ENCODE assay signal across 8 cellular contexts in genomic region chr11:82701847-82702520, GRCh38. TPM values are rescaled to one million over a fixed set of nuclear protein-coding genes. Genes with fewer than 3 reads are reported as not detected.
DNase-seq lines count a peak whose midpoint lies in the region; ATAC-seq, FAIRE-seq and TF ChIP-seq lines count a peak whose summit lies in the region.

No MANE protein-coding gene starts in this region.

- no peaks in the 10 kb centered on the region for H3K9me3 ChIP-seq in small intestine (ENCODE audit: control insufficient read depth, low read depth)

- peak; percentile 68 for DNase-seq in Ammon's horn (ENCODE audit: low spot score)
- DNase-seq in GM06990 (ENCODE audit: extremely low read depth, insufficient read length): no peak
- DNase-seq in RPMI8226: peak; percentile 61
- peak; percentile 52 for DNase-seq in fibroblast of peridontal ligament (ENCODE audit: extremely low read depth)
- DNase-seq in small intestine: peak; percentile 35

- H3K4me1 ChIP-seq in small intestine (ENCODE audit: control insufficient read depth in 2 of 2, insufficient read depth in 1 of 2, low read depth in 1 of 2, low read length in 1 of 2): no peaks in the 10 kb centered on the region

- no peaks in the 10 kb centered on the region for H3K36me3 ChIP-seq in GM06990 (ENCODE audit: control insufficient read depth, insufficient read depth, low read length)
- H3K36me3 ChIP-seq in small intestine (ENCODE audit: control insufficient read depth in 2 of 2, insufficient read depth in 2 of 2, low read length in 2 of 2): no peaks in the 10 kb centered on the region

- no peak overlapping the region for H3K27ac ChIP-seq in small intestine (ENCODE audit: low read depth in 1 of 2, low read length in 1 of 2)

- WGBS in small intestine, 3 donors: 46 to 52% (median 49%) methylated on average over 7 of the region's 7 CpGs

- peak; percentile 66 for ATAC-seq in HG03095 (IDR thresholded peaks at IDR 0.05; ENCODE audit: unreplicated experiment)
- ATAC-seq in HG03039 (IDR thresholded peaks at IDR 0.05; ENCODE audit: unreplicated experiment): no peak
- ATAC-seq in GM19397 (IDR thresholded peaks at IDR 0.05; ENCODE audit: unreplicated experiment): no peak

- H3K4me3 ChIP-seq in GM06990 (replicated peaks; ENCODE audit: low read depth, low read length): no peak overlapping the region
- no peak overlapping the region for H3K4me3 ChIP-seq in small intestine (ENCODE audit: low read depth in 1 of 2, low read length in 2 of 2)

- H3K27me3 ChIP-seq in GM06990 (replicated peaks; ENCODE audit: control insufficient read depth, insufficient read depth, low read length) (no peaks in the 10 kb centered on the region; the same call in 1 of the 2 replicates), small intestine (ENCODE audit: control insufficient read depth in 2 of 2, insufficient read depth in 2 of 2, low read length in 2 of 2) (no peaks in the 10 kb centered on the region)

- TF ChIP-seq CTCF in GM06990 (IDR thresholded peaks at IDR 0.05; ENCODE audit: insufficient read depth, low read length, poor library complexity, severe bottlenecking): peak; percentile 74

- no peak for FAIRE-seq in small intestine (lab: Jason Lieb, UNC)

RNA-seq across cellular contexts. Expression of gene FAM181B, which starts 31.7 kb away (rescaled TPM):
- polyA plus RNA-seq in small intestine: under 1 TPM in 2 of 3 donors, not detected in 1; 0.22 to 0.49 TPM
